28 cellular contexts compared by ENCODE assay signal in the genomic region with DNA sequence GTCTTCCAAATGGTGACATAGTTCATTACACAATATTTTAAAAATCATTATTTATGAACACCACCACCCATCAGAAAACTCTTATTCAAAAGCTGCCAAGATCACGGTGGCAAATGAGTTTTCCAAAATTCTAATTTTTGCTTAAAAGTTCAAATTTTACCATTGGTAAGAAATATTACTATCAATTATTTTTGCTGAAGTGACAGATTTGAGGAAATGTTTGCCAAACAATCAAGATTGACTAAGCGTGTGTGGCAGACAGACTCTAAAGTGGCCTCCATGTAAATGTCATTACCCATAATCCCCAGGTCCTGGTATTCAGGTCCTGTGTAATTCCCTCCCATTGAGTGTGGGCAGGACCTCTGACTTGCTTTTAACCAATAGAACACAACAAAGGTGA.
"Had no signal": no experiment of that assay in that cellular context is flagged by ENCODE, and none has a peak within 500 bp of the region (broad histone marks: within the 10 kb centered on the region; RNA-seq: fewer than 3 reads in every experiment).

No MANE protein-coding gene starts in this region.

- H3K27ac ChIP-seq: neural progenitor cell, ovary, parathyroid adenoma, psoas muscle, skin epidermis, spleen, suprapubic skin, testis, tibial artery, transverse colon, upper lobe of right lung, uterus had no signal

- H3K9ac ChIP-seq: neural progenitor cell, parathyroid adenoma had no signal

- ATAC-seq: natural killer cell; psoas muscle; right cardiac atrium; sciatic nerve; stimulated activated memory B cell treated with anti-CD40 and anti-IgM and Interleukin-4, amounts not matched to agents 10 μg/mL and 1 μg/mL and 100 μg/mL, for 72 hours; stimulated activated naive CD8-positive, alpha-beta T cell treated with anti-CD3 and anti-CD28 coated beads, Interleukin-15, amount 100 ng/mL, for 72 hours; stimulated activated naive CD8-positive, alpha-beta T cell treated with anti-CD3 and anti-CD28 coated beads, Interleukin-15, Interleukin-2, amounts not matched to agents 100 U/mL and 50 U/mL, for 24 hours; upper lobe of right lung had no signal

- DNase-seq: natural killer cell; occipital lobe; ovary; posterior cingulate gyrus; psoas muscle; right cardiac atrium; spleen; stimulated activated CD4-positive, alpha-beta T cell treated with anti-CD3 and anti-CD28 coated beads, Interleukin-12 subunit alpha, Interleukin-12 subunit beta, amount 100 ng/mL, for 4 hours; stimulated activated CD4-positive, alpha-beta T cell treated with anti-CD3 and anti-CD28 coated beads, Interleukin-1b, Interleukin-23, amount 100 ng/mL, for 48 hours; stimulated activated CD4-positive, alpha-beta T cell treated with anti-CD3 and anti-CD28 coated beads, Interleukin-4, amount 100 ng/mL, for 1 hour; stimulated activated CD4-positive, alpha-beta T cell treated with anti-CD3 and anti-CD28 coated beads, Interleukin-4, amount 100 ng/mL, for 4 hours; stimulated activated CD8-positive, alpha-beta memory T cell treated with anti-CD3 and anti-CD28 coated beads, Interleukin-4, amount 100 ng/mL, for 48 hours; stimulated activated naive CD4-positive, alpha-beta T cell; stimulated activated naive CD8-positive, alpha-beta T cell treated with anti-CD3 and anti-CD28 coated beads, Interleukin-15, amount 100 ng/mL, for 72 hours; stimulated activated naive CD8-positive, alpha-beta T cell treated with anti-CD3 and anti-CD28 coated beads, Interleukin-15, Interleukin-2, amounts not matched to agents 100 U/mL and 50 U/mL, for 24 hours; substantia nigra; testis; tibial artery; transverse colon; upper lobe of right lung; uterus had no signal

- H3K4me1 ChIP-seq: neural progenitor cell, parathyroid adenoma, psoas muscle, spleen, suprapubic skin, testis, tibial artery, upper lobe of right lung, uterus had no signal

- H3K9me3 ChIP-seq: ovary, psoas muscle, spleen, suprapubic skin, testis, tibial artery, transverse colon, upper lobe of right lung, uterus had no signal

- H3K79me2 ChIP-seq: parathyroid adenoma had no signal

- H3K27me3 ChIP-seq: neural progenitor cell, ovary, spleen, suprapubic skin, testis, tibial artery, transverse colon, upper lobe of right lung, uterus had no signal

- H3K4me2 ChIP-seq: neural progenitor cell, smooth muscle cell had no signal

- H3K36me3 ChIP-seq: neural progenitor cell, ovary, uterus had no signal

- H3K4me3 ChIP-seq: neural progenitor cell, ovary, psoas muscle, skin epidermis, smooth muscle cell, spleen, suprapubic skin, testis, tibial artery, transverse colon, upper lobe of right lung, uterus had no signal

- H2AFZ ChIP-seq: neural progenitor cell, parathyroid adenoma had no signal
